1 cellular context compared by ENCODE assay signal in the genomic region with DNA sequence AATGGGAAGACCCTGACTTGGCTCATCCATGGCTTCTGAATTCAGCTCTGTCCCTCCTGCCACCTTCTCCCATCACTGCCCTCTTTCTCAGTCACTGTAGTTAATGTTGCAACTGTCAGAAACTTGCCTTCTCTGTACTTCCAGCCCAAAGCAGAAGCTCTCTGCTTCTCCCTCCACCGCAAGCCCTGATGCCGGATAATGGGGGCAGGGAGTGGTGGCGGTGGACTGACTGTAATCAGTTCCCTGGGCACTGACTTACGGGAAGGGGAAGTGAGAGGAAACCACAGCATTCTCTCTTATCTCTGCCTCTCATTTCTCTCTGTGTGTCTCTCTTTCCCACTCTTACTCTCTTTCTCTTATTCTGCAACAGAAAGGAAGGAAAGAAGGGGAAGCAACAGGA.
A peak's percentile ranks its signal among the peaks of the same experiment; 100 is the strongest.
TF ChIP-seq lines count a peak whose summit lies in the region.

No MANE protein-coding gene starts in this region.

TF ChIP-seq in GM12878, 131 proteins besides CTCF, POLR2A, EP300 and RAD21 (continued from another document):
- TF ChIP-seq, protein P1, sequence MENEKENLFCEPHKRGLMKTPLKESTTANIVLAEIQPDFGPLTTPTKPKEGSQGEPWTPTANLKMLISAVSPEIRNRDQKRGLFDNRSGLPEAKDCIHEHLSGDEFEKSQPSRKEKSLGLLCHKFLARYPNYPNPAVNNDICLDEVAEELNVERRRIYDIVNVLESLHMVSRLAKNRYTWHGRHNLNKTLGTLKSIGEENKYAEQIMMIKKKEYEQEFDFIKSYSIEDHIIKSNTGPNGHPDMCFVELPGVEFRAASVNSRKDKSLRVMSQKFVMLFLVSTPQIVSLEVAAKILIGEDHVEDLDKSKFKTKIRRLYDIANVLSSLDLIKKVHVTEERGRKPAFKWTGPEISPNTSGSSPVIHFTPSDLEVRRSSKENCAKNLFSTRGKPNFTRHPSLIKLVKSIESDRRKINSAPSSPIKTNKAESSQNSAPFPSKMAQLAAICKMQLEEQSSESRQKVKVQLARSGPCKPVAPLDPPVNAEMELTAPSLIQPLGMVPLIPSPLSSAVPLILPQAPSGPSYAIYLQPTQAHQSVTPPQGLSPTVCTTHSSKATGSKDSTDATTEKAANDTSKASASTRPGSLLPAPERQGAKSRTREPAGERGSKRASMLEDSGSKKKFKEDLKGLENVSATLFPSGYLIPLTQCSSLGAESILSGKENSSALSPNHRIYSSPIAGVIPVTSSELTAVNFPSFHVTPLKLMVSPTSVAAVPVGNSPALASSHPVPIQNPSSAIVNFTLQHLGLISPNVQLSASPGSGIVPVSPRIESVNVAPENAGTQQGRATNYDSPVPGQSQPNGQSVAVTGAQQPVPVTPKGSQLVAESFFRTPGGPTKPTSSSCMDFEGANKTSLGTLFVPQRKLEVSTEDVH (IDR thresholded peaks at IDR 0.05; ENCODE audit: low read depth, partially characterized antibody) = no peak
- TF ChIP-seq ZZZ3 (IDR thresholded peaks at IDR 0.05; ENCODE audit: control insufficient read depth, insufficient read length, low read depth) (no peak), JUNB (IDR thresholded peaks at IDR 0.05) (peak; percentile 33; the same call in 1 of the 2 replicates), SUZ12 (IDR thresholded peaks at IDR 0.05; ENCODE audit: unreplicated experiment) (no peak), ESRRA (IDR thresholded peaks at IDR 0.05; ENCODE audit: low read length) (no peak), ZNF24 (IDR thresholded peaks at IDR 0.05) (no peak), CHD2 (IDR thresholded peaks at IDR 0.05; ENCODE audit: borderline replicate concordance, low read depth, low read length) (0 out of 2 replicates have a peak, but pooled peaks have one; percentile 54), GATAD2B (conservative IDR thresholded peaks at IDR 0.05; ENCODE audit: low read depth) (peak; percentile 53; the same call in 1 of the 2 replicates), ASH2L (IDR thresholded peaks at IDR 0.05; ENCODE audit: borderline replicate concordance, low read depth) (no peak), SMC3 (IDR thresholded peaks at IDR 0.05; ENCODE audit: borderline replicate concordance, low read length) (no peak), MEF2A (IDR thresholded peaks at IDR 0.05; ENCODE audit: insufficient read depth, low read depth, low read length) (peak; percentile 11; the same call in 1 of the 2 replicates), EED (IDR thresholded peaks at IDR 0.05; ENCODE audit: low read depth) (peak; percentile 92), POU2F2 (IDR thresholded peaks at IDR 0.05; ENCODE audit: borderline replicate concordance, low read depth, low read length) (no peak), IRF4 (IDR thresholded peaks at IDR 0.05; ENCODE audit: low read depth, low read length) (peak; percentile 63), NR2C2 (IDR thresholded peaks at IDR 0.05; ENCODE audit: borderline replicate concordance, control insufficient read depth, insufficient read length, low read depth) (no peak), NRF1 (conservative IDR thresholded peaks at IDR 0.05; ENCODE audit: low read depth, low read length) (no peak), KLF5 (IDR thresholded peaks at IDR 0.05; ENCODE audit: partially characterized antibody) (no peak), PML (IDR thresholded peaks at IDR 0.05; ENCODE audit: low read length) (no peak), CREM (IDR thresholded peaks at IDR 0.05; ENCODE audit: low read depth) (peak; percentile 26; the same call in 1 of the 2 replicates), MEF2B (IDR thresholded peaks at IDR 0.05; ENCODE audit: partially characterized antibody, poor library complexity, severe bottlenecking) (no peak), STAT3 (IDR thresholded peaks at IDR 0.05; ENCODE audit: low read depth, low read length) (no peak), BCL11A (IDR thresholded peaks at IDR 0.05; ENCODE audit: low read depth, low read length) (peak; percentile 46; the same call in 1 of the 2 replicates), ZNF622 (IDR thresholded peaks at IDR 0.05) (no peak), EGR1 (IDR thresholded peaks at IDR 0.05; ENCODE audit: borderline replicate concordance in 1 of 2, low read depth in 2 of 2, low read length in 2 of 2) (no peak), BRCA1 (IDR thresholded peaks at IDR 0.05; ENCODE audit: low read depth, low read length) (no peak), ZNF274 (IDR thresholded peaks at IDR 0.05; ENCODE audit: insufficient read depth, insufficient read length) (no peak), POLR2AphosphoS5 (IDR thresholded peaks at IDR 0.05; ENCODE audit: low read length) (no peak), NFYA (IDR thresholded peaks at IDR 0.05; ENCODE audit: borderline replicate concordance, low read depth, low read length) (no peak), CBX5 (IDR thresholded peaks at IDR 0.05; ENCODE audit: low read depth) (no peak), DPF2 (IDR thresholded peaks at IDR 0.05) (peak; percentile 56; the same call in 1 of the 2 replicates), POLR2AphosphoS2 (IDR thresholded peaks at IDR 0.05; ENCODE audit: low read depth, low read length) (no peak), HDAC2 (IDR thresholded peaks at IDR 0.05) (no peak), STAT1 (conservative IDR thresholded peaks at IDR 0.05) (no peak)
- TF ChIP-seq, protein P2, sequence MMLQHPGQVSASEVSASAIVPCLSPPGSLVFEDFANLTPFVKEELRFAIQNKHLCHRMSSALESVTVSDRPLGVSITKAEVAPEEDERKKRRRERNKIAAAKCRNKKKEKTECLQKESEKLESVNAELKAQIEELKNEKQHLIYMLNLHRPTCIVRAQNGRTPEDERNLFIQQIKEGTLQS (IDR thresholded peaks at IDR 0.05; ENCODE audit: borderline replicate concordance, extremely low read depth, low read depth, low read length) = no peak
- TF ChIP-seq, protein P3, sequence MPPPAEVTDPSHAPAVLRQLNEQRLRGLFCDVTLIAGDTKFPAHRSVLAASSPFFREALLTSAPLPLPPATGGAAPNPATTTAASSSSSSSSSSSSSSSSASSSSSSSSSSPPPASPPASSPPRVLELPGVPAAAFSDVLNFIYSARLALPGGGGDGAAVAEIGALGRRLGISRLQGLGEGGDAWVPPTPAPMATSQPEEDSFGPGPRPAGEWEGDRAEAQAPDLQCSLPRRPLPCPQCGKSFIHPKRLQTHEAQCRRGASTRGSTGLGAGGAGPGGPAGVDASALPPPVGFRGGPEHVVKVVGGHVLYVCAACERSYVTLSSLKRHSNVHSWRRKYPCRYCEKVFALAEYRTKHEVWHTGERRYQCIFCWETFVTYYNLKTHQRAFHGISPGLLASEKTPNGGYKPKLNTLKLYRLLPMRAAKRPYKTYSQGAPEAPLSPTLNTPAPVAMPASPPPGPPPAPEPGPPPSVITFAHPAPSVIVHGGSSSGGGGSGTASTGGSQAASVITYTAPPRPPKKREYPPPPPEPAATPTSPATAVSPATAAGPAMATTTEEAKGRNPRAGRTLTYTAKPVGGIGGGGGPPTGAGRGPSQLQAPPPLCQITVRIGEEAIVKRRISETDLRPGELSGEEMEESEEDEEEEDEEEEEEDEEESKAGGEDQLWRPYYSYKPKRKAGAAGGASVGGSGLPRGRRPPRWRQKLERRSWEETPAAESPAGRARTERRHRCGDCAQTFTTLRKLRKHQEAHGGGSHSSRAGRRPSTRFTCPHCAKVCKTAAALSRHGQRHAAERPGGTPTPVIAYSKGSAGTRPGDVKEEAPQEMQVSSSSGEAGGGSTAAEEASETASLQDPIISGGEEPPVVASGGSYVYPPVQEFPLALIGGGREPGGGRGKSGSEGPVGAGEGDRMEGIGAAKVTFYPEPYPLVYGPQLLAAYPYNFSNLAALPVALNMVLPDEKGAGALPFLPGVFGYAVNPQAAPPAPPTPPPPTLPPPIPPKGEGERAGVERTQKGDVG (CRISPR knock-in tag; IDR thresholded peaks at IDR 0.05) = no peak
- TF ChIP-seq, protein P4, sequence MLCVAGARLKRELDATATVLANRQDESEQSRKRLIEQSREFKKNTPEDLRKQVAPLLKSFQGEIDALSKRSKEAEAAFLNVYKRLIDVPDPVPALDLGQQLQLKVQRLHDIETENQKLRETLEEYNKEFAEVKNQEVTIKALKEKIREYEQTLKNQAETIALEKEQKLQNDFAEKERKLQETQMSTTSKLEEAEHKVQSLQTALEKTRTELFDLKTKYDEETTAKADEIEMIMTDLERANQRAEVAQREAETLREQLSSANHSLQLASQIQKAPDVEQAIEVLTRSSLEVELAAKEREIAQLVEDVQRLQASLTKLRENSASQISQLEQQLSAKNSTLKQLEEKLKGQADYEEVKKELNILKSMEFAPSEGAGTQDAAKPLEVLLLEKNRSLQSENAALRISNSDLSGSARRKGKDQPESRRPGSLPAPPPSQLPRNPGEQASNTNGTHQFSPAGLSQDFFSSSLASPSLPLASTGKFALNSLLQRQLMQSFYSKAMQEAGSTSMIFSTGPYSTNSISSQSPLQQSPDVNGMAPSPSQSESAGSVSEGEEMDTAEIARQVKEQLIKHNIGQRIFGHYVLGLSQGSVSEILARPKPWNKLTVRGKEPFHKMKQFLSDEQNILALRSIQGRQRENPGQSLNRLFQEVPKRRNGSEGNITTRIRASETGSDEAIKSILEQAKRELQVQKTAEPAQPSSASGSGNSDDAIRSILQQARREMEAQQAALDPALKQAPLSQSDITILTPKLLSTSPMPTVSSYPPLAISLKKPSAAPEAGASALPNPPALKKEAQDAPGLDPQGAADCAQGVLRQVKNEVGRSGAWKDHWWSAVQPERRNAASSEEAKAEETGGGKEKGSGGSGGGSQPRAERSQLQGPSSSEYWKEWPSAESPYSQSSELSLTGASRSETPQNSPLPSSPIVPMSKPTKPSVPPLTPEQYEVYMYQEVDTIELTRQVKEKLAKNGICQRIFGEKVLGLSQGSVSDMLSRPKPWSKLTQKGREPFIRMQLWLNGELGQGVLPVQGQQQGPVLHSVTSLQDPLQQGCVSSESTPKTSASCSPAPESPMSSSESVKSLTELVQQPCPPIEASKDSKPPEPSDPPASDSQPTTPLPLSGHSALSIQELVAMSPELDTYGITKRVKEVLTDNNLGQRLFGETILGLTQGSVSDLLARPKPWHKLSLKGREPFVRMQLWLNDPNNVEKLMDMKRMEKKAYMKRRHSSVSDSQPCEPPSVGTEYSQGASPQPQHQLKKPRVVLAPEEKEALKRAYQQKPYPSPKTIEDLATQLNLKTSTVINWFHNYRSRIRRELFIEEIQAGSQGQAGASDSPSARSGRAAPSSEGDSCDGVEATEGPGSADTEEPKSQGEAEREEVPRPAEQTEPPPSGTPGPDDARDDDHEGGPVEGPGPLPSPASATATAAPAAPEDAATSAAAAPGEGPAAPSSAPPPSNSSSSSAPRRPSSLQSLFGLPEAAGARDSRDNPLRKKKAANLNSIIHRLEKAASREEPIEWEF (IDR thresholded peaks at IDR 0.05; ENCODE audit: insufficient replicate concordance, low read depth, low read length) = no peak
- TF ChIP-seq, protein P5, sequence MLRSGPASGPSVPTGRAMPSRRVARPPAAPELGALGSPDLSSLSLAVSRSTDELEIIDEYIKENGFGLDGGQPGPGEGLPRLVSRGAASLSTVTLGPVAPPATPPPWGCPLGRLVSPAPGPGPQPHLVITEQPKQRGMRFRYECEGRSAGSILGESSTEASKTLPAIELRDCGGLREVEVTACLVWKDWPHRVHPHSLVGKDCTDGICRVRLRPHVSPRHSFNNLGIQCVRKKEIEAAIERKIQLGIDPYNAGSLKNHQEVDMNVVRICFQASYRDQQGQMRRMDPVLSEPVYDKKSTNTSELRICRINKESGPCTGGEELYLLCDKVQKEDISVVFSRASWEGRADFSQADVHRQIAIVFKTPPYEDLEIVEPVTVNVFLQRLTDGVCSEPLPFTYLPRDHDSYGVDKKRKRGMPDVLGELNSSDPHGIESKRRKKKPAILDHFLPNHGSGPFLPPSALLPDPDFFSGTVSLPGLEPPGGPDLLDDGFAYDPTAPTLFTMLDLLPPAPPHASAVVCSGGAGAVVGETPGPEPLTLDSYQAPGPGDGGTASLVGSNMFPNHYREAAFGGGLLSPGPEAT (IDR thresholded peaks at IDR 0.05; ENCODE audit: low read depth) = peak; percentile 68; the same call in 1 of the 2 replicates
- TF ChIP-seq, protein P6, sequence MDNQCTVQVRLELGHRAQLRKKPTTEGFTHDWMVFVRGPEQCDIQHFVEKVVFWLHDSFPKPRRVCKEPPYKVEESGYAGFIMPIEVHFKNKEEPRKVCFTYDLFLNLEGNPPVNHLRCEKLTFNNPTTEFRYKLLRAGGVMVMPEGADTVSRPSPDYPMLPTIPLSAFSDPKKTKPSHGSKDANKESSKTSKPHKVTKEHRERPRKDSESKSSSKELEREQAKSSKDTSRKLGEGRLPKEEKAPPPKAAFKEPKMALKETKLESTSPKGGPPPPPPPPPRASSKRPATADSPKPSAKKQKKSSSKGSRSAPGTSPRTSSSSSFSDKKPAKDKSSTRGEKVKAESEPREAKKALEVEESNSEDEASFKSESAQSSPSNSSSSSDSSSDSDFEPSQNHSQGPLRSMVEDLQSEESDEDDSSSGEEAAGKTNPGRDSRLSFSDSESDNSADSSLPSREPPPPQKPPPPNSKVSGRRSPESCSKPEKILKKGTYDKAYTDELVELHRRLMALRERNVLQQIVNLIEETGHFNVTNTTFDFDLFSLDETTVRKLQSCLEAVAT (IDR thresholded peaks at IDR 0.05) = no peak
- TF ChIP-seq, protein P7, sequence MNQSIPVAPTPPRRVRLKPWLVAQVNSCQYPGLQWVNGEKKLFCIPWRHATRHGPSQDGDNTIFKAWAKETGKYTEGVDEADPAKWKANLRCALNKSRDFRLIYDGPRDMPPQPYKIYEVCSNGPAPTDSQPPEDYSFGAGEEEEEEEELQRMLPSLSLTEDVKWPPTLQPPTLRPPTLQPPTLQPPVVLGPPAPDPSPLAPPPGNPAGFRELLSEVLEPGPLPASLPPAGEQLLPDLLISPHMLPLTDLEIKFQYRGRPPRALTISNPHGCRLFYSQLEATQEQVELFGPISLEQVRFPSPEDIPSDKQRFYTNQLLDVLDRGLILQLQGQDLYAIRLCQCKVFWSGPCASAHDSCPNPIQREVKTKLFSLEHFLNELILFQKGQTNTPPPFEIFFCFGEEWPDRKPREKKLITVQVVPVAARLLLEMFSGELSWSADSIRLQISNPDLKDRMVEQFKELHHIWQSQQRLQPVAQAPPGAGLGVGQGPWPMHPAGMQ (IDR thresholded peaks at IDR 0.05; ENCODE audit: borderline replicate concordance) = no peak
